Comparison of ENCODE assay signal across 8 cellular contexts in genomic region chr9:91089405-91090131, GRCh38.
DNase-seq lines count a peak whose midpoint lies in the region; ATAC-seq, FAIRE-seq and TF ChIP-seq lines count a peak whose summit lies in the region.

No MANE protein-coding gene starts in this region.

- H3K4me3 ChIP-seq in endothelial cell of umbilical vein (replicated peaks in 1 of 3; ENCODE audit: insufficient read depth in 1 of 3, low read depth in 1 of 3, low read length in 3 of 3) (no peak overlapping the region), neural cell (ENCODE audit: low read length) (no peak overlapping the region)

- no peaks in the 10 kb centered on the region for H3K4me1 ChIP-seq in endothelial cell of umbilical vein (ENCODE audit: control insufficient read depth, extremely low read depth, insufficient read depth, low read length)

- no peak overlapping the region for H3K4me2 ChIP-seq in endothelial cell of umbilical vein (ENCODE audit: insufficient read depth, low read length)
- H3K4me2 ChIP-seq in neural cell (ENCODE audit: low read length), result no peak overlapping the region

- no peaks in the 10 kb centered on the region for H3K9me1 ChIP-seq in endothelial cell of umbilical vein (replicated peaks; ENCODE audit: control insufficient read depth, extremely low read depth, insufficient read depth, low read length)

- H3K36me3 Mint-ChIP-seq in activated naive CD8-positive, alpha-beta T cell, result peaks cover 9% of the 10 kb centered on the region
- peaks cover 6% of the 10 kb centered on the region for H3K36me3 Mint-ChIP-seq in activated naive CD8-positive, alpha-beta T cell treated with anti-CD3 and anti-CD28 coated beads for 36 hours

- no peaks in the 10 kb centered on the region for H3K9me2 ChIP-seq in neural cell (ENCODE audit: insufficient read depth, low read length)

- FAIRE-seq in endothelial cell of umbilical vein (lab: Jason Lieb, UNC), result no peak

- H3K36me3 ChIP-seq in endothelial cell of umbilical vein (ENCODE audit: control insufficient read depth in 2 of 2, extremely low read depth in 1 of 2, insufficient read depth in 2 of 2, low read length in 2 of 2) (no peaks in the 10 kb centered on the region), neural cell (ENCODE audit: insufficient read depth, low read length) (no peaks in the 10 kb centered on the region)

- no peaks in the 10 kb centered on the region for H3F3A ChIP-seq in neural cell (ENCODE audit: insufficient read depth, low read length, poor library complexity, severe bottlenecking)

- H4K20me1 ChIP-seq in endothelial cell of umbilical vein (replicated peaks; ENCODE audit: control insufficient read depth, extremely low read depth, insufficient read depth, low read length) (no peaks in the 10 kb centered on the region), neural cell (ENCODE audit: insufficient read depth) (no peaks in the 10 kb centered on the region)

- H3K4me3 Mint-ChIP-seq in activated naive CD8-positive, alpha-beta T cell, result no peak overlapping the region
- H3K4me3 Mint-ChIP-seq in activated naive CD8-positive, alpha-beta T cell treated with anti-CD3 and anti-CD28 coated beads for 36 hours, result no peak overlapping the region

- H3K27me3 ChIP-seq in endothelial cell of umbilical vein (ENCODE audit: control insufficient read depth in 2 of 2, insufficient read depth in 2 of 2, low read length in 2 of 2) (peaks cover 0 to 5% of the 10 kb centered on the region in 2 experiments), neural cell (ENCODE audit: insufficient read depth, low read depth, low read length) (no peaks in the 10 kb centered on the region)

- H3K9me3 ChIP-seq in endothelial cell of umbilical vein (replicated peaks; ENCODE audit: control insufficient read depth, insufficient read depth, low read length) (no peaks in the 10 kb centered on the region), neural cell (ENCODE audit: low read length) (peaks cover 3% of the 10 kb centered on the region)

- TF ChIP-seq EP300 in neural cell (conservative IDR thresholded peaks at IDR 0.05; ENCODE audit: poor library complexity, severe bottlenecking), result no peak

- CTCF ChIA-PET in endothelial cell of umbilical vein (lab: Charles Lee), result interaction anchor here (0.6 to 2.4 kb wide), 20 partner anchors 10 to 638 kb away, joined by 3 to 42 read pairs (median 5); partner anchors contain the start of gene NFIL3

- DNase-seq in activated naive CD8-positive, alpha-beta T cell treated with anti-CD3 and anti-CD28 coated beads for 36 hours, result no peak
- DNase-seq in OCI-M1 (lab: John Stamatoyannopoulos, UW) (peak; percentile 72), endothelial cell of umbilical vein (ENCODE audit: low read depth, low spot score) (peak; percentile 41), NCI-H82 (lab: John Stamatoyannopoulos, UW) (no peak)

- intact Hi-C loops in endothelial cell of umbilical vein (cut with micrococcal nuclease), result loop anchor here (1.0 to 5.0 kb wide), 2 partner anchors 52 to 337 kb away; no protein-coding TSS in a partner anchor

- H3K79me2 ChIP-seq in endothelial cell of umbilical vein (ENCODE audit: control insufficient read depth, insufficient read depth, low read length) (no peaks in the 10 kb centered on the region), neural cell (replicated peaks; ENCODE audit: insufficient read depth, low read length) (no peaks in the 10 kb centered on the region)

- H3K27ac ChIP-seq in endothelial cell of umbilical vein (ENCODE audit: insufficient read depth, low read depth, low read length), result no peak overlapping the region
- no peak overlapping the region for H3K27ac ChIP-seq in neural cell (ENCODE audit: low read length)

- H3K27me3 Mint-ChIP-seq in activated naive CD8-positive, alpha-beta T cell, result no peaks in the 10 kb centered on the region
- no peaks in the 10 kb centered on the region for H3K27me3 Mint-ChIP-seq in activated naive CD8-positive, alpha-beta T cell treated with anti-CD3 and anti-CD28 coated beads for 36 hours

- H3K4me1 Mint-ChIP-seq in activated naive CD8-positive, alpha-beta T cell (ENCODE audit: low read depth), result peaks cover 3% of the 10 kb centered on the region
- H3K4me1 Mint-ChIP-seq in activated naive CD8-positive, alpha-beta T cell treated with anti-CD3 and anti-CD28 coated beads for 36 hours, result peaks cover 6% of the 10 kb centered on the region

- no TSS peak for BruUV-seq in endothelial cell of umbilical vein (replicated peaks; lab: Mats Ljungman, UMichigan)

- peak overlapping the region; percentile 41 for H3K27ac Mint-ChIP-seq in activated naive CD8-positive, alpha-beta T cell
- no peak overlapping the region for H3K27ac Mint-ChIP-seq in activated naive CD8-positive, alpha-beta T cell treated with anti-CD3 and anti-CD28 coated beads for 36 hours

- H2AFZ ChIP-seq in endothelial cell of umbilical vein (ENCODE audit: low read depth, low read length) (no peak overlapping the region), neural cell (ENCODE audit: low read depth, low read length) (no peak overlapping the region)

- H3K9me3 Mint-ChIP-seq in activated naive CD8-positive, alpha-beta T cell (ENCODE audit: low read depth), result peaks cover 9% of the 10 kb centered on the region
- peaks cover 8% of the 10 kb centered on the region for H3K9me3 Mint-ChIP-seq in activated naive CD8-positive, alpha-beta T cell treated with anti-CD3 and anti-CD28 coated beads for 36 hours

- no peak for ATAC-seq in HG02870 (IDR thresholded peaks at IDR 0.05; ENCODE audit: unreplicated experiment)
- no peak for ATAC-seq in GM21619 (IDR thresholded peaks at IDR 0.05; ENCODE audit: unreplicated experiment)

- H3K9ac ChIP-seq in endothelial cell of umbilical vein (replicated peaks; ENCODE audit: extremely low read depth, insufficient read depth, low read length), result no peak overlapping the region
- no peak overlapping the region for H3K9ac ChIP-seq in neural cell (ENCODE audit: low read length)

- dilution Hi-C loops in endothelial cell of umbilical vein (cut with MboI; ENCODE audit: extremely low pct_ligation_motif_present, low sequenced_read_pairs), result no loop called here

- TF ChIP-seq CTCF in endothelial cell of umbilical vein (IDR thresholded peaks at IDR 0.05; ENCODE audit: extremely low read depth in 1 of 2, insufficient read depth in 1 of 2, low read depth in 1 of 2, low read length in 2 of 2) (peak in 1 of 2 donors; percentile 42), neural cell (IDR thresholded peaks at IDR 0.05; ENCODE audit: poor library complexity, severe bottlenecking) (peak; percentile 24)

- no peak for TF ChIP-seq POLR2A in endothelial cell of umbilical vein (IDR thresholded peaks at IDR 0.05; ENCODE audit: low read depth, low read length)

- POLR2A ChIA-PET in endothelial cell of umbilical vein (lab: Charles Lee), result no interaction called here

- no peak for TF ChIP-seq RAD21 in neural cell (conservative IDR thresholded peaks at IDR 0.05)

TF ChIP-seq in endothelial cell of umbilical vein, 7 proteins besides CTCF, POLR2A, EP300 and RAD21:
- TF ChIP-seq MYC (IDR thresholded peaks at IDR 0.05; ENCODE audit: low read depth, low read length) (no peak), POLR2AphosphoS5 (IDR thresholded peaks at IDR 0.05; ENCODE audit: insufficient read depth, low read depth, low read length) (no peak), JUN (IDR thresholded peaks at IDR 0.05; ENCODE audit: borderline replicate concordance, insufficient read depth, insufficient read length, low read depth) (no peak), MAX (IDR thresholded peaks at IDR 0.05; ENCODE audit: insufficient read depth, insufficient read length) (no peak), FOS (IDR thresholded peaks at IDR 0.05; ENCODE audit: borderline replicate concordance, insufficient read depth, low read length) (no peak), GATA2 (IDR thresholded peaks at IDR 0.05; ENCODE audit: insufficient read depth, insufficient read length, low read depth, low read length) (no peak), EZH2 (IDR thresholded peaks at IDR 0.05; ENCODE audit: borderline replicate concordance, low read depth, low read length, severe bottlenecking) (no peak)

TF ChIP-seq in neural cell, 6 proteins besides CTCF, POLR2A, EP300 and RAD21:
- TF ChIP-seq SMC3 (conservative IDR thresholded peaks at IDR 0.05; ENCODE audit: poor library complexity), result no peak
- no peak for TF ChIP-seq TAF1 (IDR thresholded peaks at IDR 0.05; ENCODE audit: low read depth)
- no peak for TF ChIP-seq MXI1 (conservative IDR thresholded peaks at IDR 0.05; ENCODE audit: poor library complexity, severe bottlenecking)
- TF ChIP-seq REST (IDR thresholded peaks at IDR 0.05; ENCODE audit: borderline replicate concordance), result no peak
- TF ChIP-seq POLR2AphosphoS5 (IDR thresholded peaks at IDR 0.05), result no peak
- TF ChIP-seq EZH2 (IDR thresholded peaks at IDR 0.05; ENCODE audit: borderline replicate concordance, insufficient read depth, low read length, poor library complexity, severe bottlenecking), result no peak

Comparison
In these comparisons a context has a peak if more than half of its experiments do, and no peak if none do; other contexts are left out.
1. DNase-seq: peak in OCI-M1 (single experiment) and endothelial cell of umbilical vein (single experiment); none in activated naive CD8-positive, alpha-beta T cell treated with anti-CD3 and anti-CD28 coated beads for 36 hours (single experiment) and NCI-H82 (single experiment).